2 cellular contexts compared by ENCODE assay signal in genomic region chr11:2093575-2094353, GRCh38.
TF ChIP-seq lines count a peak whose summit lies in the region.

No MANE protein-coding gene starts in this region.

TF ChIP-seq in H1, 55 proteins besides CTCF, POLR2A, EP300 and RAD21:
- TF ChIP-seq BACH1 (IDR thresholded peaks at IDR 0.05; ENCODE audit: low read length) = no peak
- TF ChIP-seq SIN3A (conservative IDR thresholded peaks at IDR 0.05 in 1 of 2, IDR thresholded peaks at IDR 0.05 in 1 of 2; ENCODE audit: low read depth in 1 of 2, low read length in 2 of 2) = no peak
- no peak for TF ChIP-seq GABPA (IDR thresholded peaks at IDR 0.05; ENCODE audit: borderline replicate concordance, insufficient read depth, low read length)
- no peak for TF ChIP-seq SUZ12 (IDR thresholded peaks at IDR 0.05; ENCODE audit: low read length)
- no peak for TF ChIP-seq NRF1 (IDR thresholded peaks at IDR 0.05; ENCODE audit: low read depth, low read length)
- TF ChIP-seq EZH2 (IDR thresholded peaks at IDR 0.05; ENCODE audit: low read depth, low read length, severe bottlenecking) = no peak
- no peak for TF ChIP-seq TEAD4 (IDR thresholded peaks at IDR 0.05; ENCODE audit: low read depth, low read length)
- no peak for TF ChIP-seq RXRA (IDR thresholded peaks at IDR 0.05; ENCODE audit: insufficient read depth, low read depth, low read length)
- no peak for TF ChIP-seq RNF2 (IDR thresholded peaks at IDR 0.05; ENCODE audit: borderline replicate concordance, low read depth, low read length, missing control alignments, poor library complexity, severe bottlenecking)
- TF ChIP-seq USF2 (IDR thresholded peaks at IDR 0.05; ENCODE audit: low read length) = no peak
- no peak for TF ChIP-seq SIX5 (IDR thresholded peaks at IDR 0.05; ENCODE audit: low read depth, low read length)
- no peak for TF ChIP-seq POLR2AphosphoS5 (IDR thresholded peaks at IDR 0.05; ENCODE audit: low read depth, low read length)
- TF ChIP-seq NANOG (IDR thresholded peaks at IDR 0.05; ENCODE audit: insufficient read depth, low read depth, low read length, poor library complexity, severe bottlenecking) = no peak
- TF ChIP-seq CHD7 (IDR thresholded peaks at IDR 0.05; ENCODE audit: insufficient replicate concordance, low read length) = no peak
TF ChIP-seq in H1: peak in this region for 0.

TF ChIP-seq in liver, 16 proteins besides CTCF, POLR2A, EP300 and RAD21:
- TF ChIP-seq RXRA (IDR thresholded peaks at IDR 0.05) = peak in 1 of 2 donors; percentile 40
- TF ChIP-seq HNF4A (conservative IDR thresholded peaks at IDR 0.05) = peak in 1 of 2 donors; percentile 34
- TF ChIP-seq NR2F2 (IDR thresholded peaks at IDR 0.05) = no peak
- TF ChIP-seq EGR1 (IDR thresholded peaks at IDR 0.05; ENCODE audit: low read depth in 2 of 2) = peak; percentile 56 to 77
